19 cellular contexts compared by ENCODE assay signal in the genomic region with DNA sequence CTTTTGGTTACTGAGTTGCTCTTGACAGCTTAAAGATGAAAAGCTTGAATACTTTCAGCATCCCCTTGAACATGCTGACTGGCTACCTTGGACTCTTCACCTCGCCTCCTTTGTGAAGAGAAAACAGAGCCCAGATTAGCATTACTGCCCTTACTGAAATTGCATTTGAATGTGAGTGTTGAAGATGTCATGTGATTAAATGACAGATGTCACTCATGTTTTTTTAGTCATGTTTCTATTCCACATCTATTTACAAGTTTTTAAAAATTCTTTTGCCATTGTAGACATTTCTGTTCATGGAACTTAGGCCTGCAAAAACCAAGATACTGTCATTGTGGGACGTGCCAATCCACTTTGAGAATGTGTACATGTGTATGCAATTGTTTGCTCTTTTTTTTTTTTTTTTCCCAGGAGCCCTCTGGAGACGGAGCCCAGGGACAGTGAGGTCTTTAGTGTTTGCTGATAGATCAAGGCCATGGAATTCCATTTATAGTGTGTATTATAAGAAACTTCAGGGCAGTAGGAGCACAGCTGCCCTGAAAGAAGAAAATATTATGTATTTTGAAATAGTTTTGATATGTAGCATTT. TPM values are rescaled to one million over a fixed set of nuclear protein-coding genes. Genes with fewer than 3 reads are reported as not detected.
DNase-seq lines count a peak whose midpoint lies in the region; ATAC-seq and TF ChIP-seq lines count a peak whose summit lies in the region.
"Had no signal": no experiment of that assay in that cellular context is flagged by ENCODE, and none has a peak within 500 bp of the region (broad histone marks: within the 10 kb centered on the region; RNA-seq: fewer than 3 reads in every experiment).

No MANE protein-coding gene starts in this region.

- intact Hi-C loops in body of pancreas (cut with DNase I), result no loop called here
- intact Hi-C loops in transverse colon (cut with DNase I; ENCODE audit: low total_unique reads), result no loop called here

- in situ Hi-C loops in transverse colon (cut with MboI; ENCODE audit: low pct_ligation_motif_present in 1 of 4, low pct_unique_long_range_greater_than_20kb in 1 of 4, low sequenced_read_pairs in 3 of 4), result no loop called here

- H3K4me3 ChIP-seq in OCI-LY3 (ENCODE audit: low read length), result no peak overlapping the region
- no peak overlapping the region for H3K4me3 ChIP-seq in body of pancreas
- no peak overlapping the region for H3K4me3 ChIP-seq in transverse colon
- H3K4me3 ChIP-seq in Karpas-422 (ENCODE audit: low read length), result no peak overlapping the region

- H3K9ac ChIP-seq in OCI-LY3 (ENCODE audit: low read length) (0 out of 2 replicates have a peak overlapping the region, but pooled peaks have one; percentile 4), Karpas-422 (ENCODE audit: low read length) (no peak overlapping the region)

- H3K36me3 ChIP-seq in OCI-LY3 (replicated peaks; ENCODE audit: low read depth, low read length) (no peaks in the 10 kb centered on the region), body of pancreas (replicated peaks in 1 of 2; ENCODE audit: insufficient read depth in 1 of 2, low read depth in 2 of 2) (no peaks in the 10 kb centered on the region), transverse colon (no peaks in the 10 kb centered on the region), Karpas-422 (ENCODE audit: insufficient read depth, low read length) (no peaks in the 10 kb centered on the region)

- TF ChIP-seq POLR2A in body of pancreas (IDR thresholded peaks at IDR 0.05) (no peak), transverse colon (IDR thresholded peaks at IDR 0.05) (no peak)

- H2AFZ ChIP-seq in OCI-LY3 (ENCODE audit: low read depth, low read length) (no peak overlapping the region), Karpas-422 (ENCODE audit: low read length) (no peak overlapping the region)

- H3K9me2 ChIP-seq in Karpas-422 (replicated peaks; ENCODE audit: insufficient read depth, low read length), result no peaks in the 10 kb centered on the region

- H3K9me3 ChIP-seq in OCI-LY3 (ENCODE audit: insufficient read depth, low read length) (no peaks in the 10 kb centered on the region), body of pancreas (no peaks in the 10 kb centered on the region), transverse colon (no peaks in the 10 kb centered on the region), Karpas-422 (ENCODE audit: low read length) (no peaks in the 10 kb centered on the region)

- peaks cover 3% of the 10 kb centered on the region for H3K9me3 Mint-ChIP-seq in T-helper 2 cell treated with Interferon-gamma antibody and Interleukin-4, amounts not matched to agents 5 μg/mL and 100 μg/mL, for 36 hours
- H3K9me3 Mint-ChIP-seq: CD4-positive, CD25-positive, alpha-beta regulatory T cell; H9 had no signal

- H3K27me3 ChIP-seq in OCI-LY3 (ENCODE audit: low read depth, low read length), result no peaks in the 10 kb centered on the region
- H3K27me3 ChIP-seq in body of pancreas, result no peaks in the 10 kb centered on the region
- H3K27me3 ChIP-seq in transverse colon, result no peaks in the 10 kb centered on the region
- no peaks in the 10 kb centered on the region for H3K27me3 ChIP-seq in Karpas-422 (ENCODE audit: low read length)

- H3K4me2 ChIP-seq in OCI-LY3 (ENCODE audit: low read length), result peak overlapping the region; percentile 28
- no peak overlapping the region for H3K4me2 ChIP-seq in Karpas-422 (ENCODE audit: low read depth, low read length, poor library complexity, severe bottlenecking)

- DNase-seq in body of pancreas (no peak), globus pallidus (ENCODE audit: low spot score) (peak; percentile 48), transverse colon (no peak), NCI-H2029 (lab: John Stamatoyannopoulos, UW) (no peak), Karpas-422 (no peak)
- DNase-seq in T-helper 2 cell treated with Interferon-gamma antibody and Interleukin-4, amounts not matched to agents 5 μg/mL and 100 μg/mL, for 36 hours (ENCODE audit: low spot score), result no peak
- DNase-seq: CD4-positive, CD25-positive, alpha-beta regulatory T cell; COR-L47; DMS 273 treated with DMSO at 0.1 percent for 48 hours; H9; KBM-7; NCI-H1092 treated with DMSO at 0.1 percent for 48 hours; NCI-H1436 treated with DMSO at 0.1 percent for 48 hours; NCI-H1930; NCI-H2227 treated with DMSO at 0.1 percent for 48 hours; NCI-H510A treated with DMSO at 0.1 percent for 48 hours; NCI-H748 treated with DMSO at 0.1 percent for 48 hours; SIG-M5 had no signal

- no peak for TF ChIP-seq EP300 in transverse colon (IDR thresholded peaks at IDR 0.05; ENCODE audit: low read depth)

- peaks cover 7% of the 10 kb centered on the region for H3K36me3 Mint-ChIP-seq in T-helper 2 cell treated with Interferon-gamma antibody and Interleukin-4, amounts not matched to agents 5 μg/mL and 100 μg/mL, for 36 hours (ENCODE audit: low read depth)
- H3K36me3 Mint-ChIP-seq: CD4-positive, CD25-positive, alpha-beta regulatory T cell had no signal

- peaks cover 44% of the 10 kb centered on the region for H3K4me1 Mint-ChIP-seq in T-helper 2 cell treated with Interferon-gamma antibody and Interleukin-4, amounts not matched to agents 5 μg/mL and 100 μg/mL, for 36 hours (ENCODE audit: low read depth)

- H3K27ac ChIP-seq in OCI-LY3 (ENCODE audit: low read length) (no peak overlapping the region), body of pancreas (no peak overlapping the region), transverse colon (no peak overlapping the region), Karpas-422 (ENCODE audit: low read length) (no peak overlapping the region)

- peaks cover 75% of the 10 kb centered on the region for H3K4me1 ChIP-seq in OCI-LY3 (ENCODE audit: low read length)
- peaks cover 9% of the 10 kb centered on the region for H3K4me1 ChIP-seq in body of pancreas
- H3K4me1 ChIP-seq in transverse colon, result peaks cover 0 to 11% (median 0%) of the 10 kb centered on the region in 4 donors
- no peaks in the 10 kb centered on the region for H3K4me1 ChIP-seq in Karpas-422 (ENCODE audit: low read length)

- no peaks in the 10 kb centered on the region; the same call in 1 of the 2 replicates for H3K79me2 ChIP-seq in OCI-LY3 (ENCODE audit: low read length)
- H3K79me2 ChIP-seq in Karpas-422 (ENCODE audit: low read length), result no peaks in the 10 kb centered on the region

- H3K4me3 Mint-ChIP-seq in T-helper 2 cell treated with Interferon-gamma antibody and Interleukin-4, amounts not matched to agents 5 μg/mL and 100 μg/mL, for 36 hours, result no peak overlapping the region
- H3K4me3 Mint-ChIP-seq: CD4-positive, CD25-positive, alpha-beta regulatory T cell; H9 had no signal

- TF ChIP-seq CTCF in OCI-LY3 (IDR thresholded peaks at IDR 0.05; ENCODE audit: low read depth, low read length) (no peak), body of pancreas (IDR thresholded peaks at IDR 0.05) (no peak), transverse colon (IDR thresholded peaks at IDR 0.05) (no peak)

- 48 to 57% methylated on average over 3 of the region's 3 CpGs for WGBS in body of pancreas, 2 donors
- WGBS in transverse colon (ENCODE audit: low coverage in 1 of 2), 2 donors, result 76 to 90% methylated on average over 3 of the region's 3 CpGs

- no peak overlapping the region for H3K27ac Mint-ChIP-seq in T-helper 2 cell treated with Interferon-gamma antibody and Interleukin-4, amounts not matched to agents 5 μg/mL and 100 μg/mL, for 36 hours
- H3K27ac Mint-ChIP-seq: H9 had no signal

- H4K20me1 ChIP-seq in OCI-LY3 (ENCODE audit: insufficient read depth, low read length) (no peaks in the 10 kb centered on the region), Karpas-422 (ENCODE audit: insufficient read depth, low read depth, low read length) (no peaks in the 10 kb centered on the region)

- H3K27me3 Mint-ChIP-seq in T-helper 2 cell treated with Interferon-gamma antibody and Interleukin-4, amounts not matched to agents 5 μg/mL and 100 μg/mL, for 36 hours (ENCODE audit: low read depth), result no peaks in the 10 kb centered on the region
- H3K27me3 Mint-ChIP-seq: CD4-positive, CD25-positive, alpha-beta regulatory T cell had no signal

- peak; percentile 45 for ATAC-seq in body of pancreas

RNA-seq across cellular contexts. Expression of a gene that starts 25.7 kb away (rescaled TPM):
- 10 to 100 TPM; 33.6 to 43.8 TPM for total RNA-seq in body of pancreas
- total RNA-seq in transverse colon, result 100 to 1,000 TPM in 3 of 4 donors, 10 to 100 TPM in 1; 50.5 to 174 (median 133) TPM
- 60.0 and 113 TPM in 2 replicates for total RNA-seq in Karpas-422 (2014; rRNA removed; shearing (Covaris generic); ENCODE audit: low replicate concordance)
